In genomic region chr6:56242343-56242742, GRCh38 we compare ENCODE assay signal across 15 cellular contexts.
A peak's percentile ranks its signal among the peaks of the same experiment; 100 is the strongest.
DNase-seq lines count a peak whose midpoint lies in the region; ATAC-seq and TF ChIP-seq lines count a peak whose summit lies in the region.
"Had no signal": no experiment of that assay in that cellular context is flagged by ENCODE, and none has a peak within 500 bp of the region (broad histone marks: within the 10 kb centered on the region; RNA-seq: fewer than 3 reads in every experiment).

No MANE protein-coding gene starts in this region.

- no peaks in the 10 kb centered on the region for H3K27me3 ChIP-seq in RWPE2 (ENCODE audit: insufficient read depth, poor library complexity, severe bottlenecking)
- H3K27me3 ChIP-seq: brain microvascular endothelial cell had no signal

- ATAC-seq in RWPE2 (ENCODE audit: low read depth) (peak; percentile 59; the same call in 2 of the 3 replicates), GM21619 (IDR thresholded peaks at IDR 0.05; ENCODE audit: unreplicated experiment) (no peak), GM19463 (IDR thresholded peaks at IDR 0.05; ENCODE audit: unreplicated experiment) (no peak), HG02571 (IDR thresholded peaks at IDR 0.05; ENCODE audit: unreplicated experiment) (no peak)
- ATAC-seq: left ventricle myocardium superior had no signal

- no peaks in the 10 kb centered on the region for H3K36me3 ChIP-seq in RWPE2 (ENCODE audit: low read depth)
- H3K36me3 ChIP-seq: brain microvascular endothelial cell had no signal

- H3K27ac ChIP-seq in RWPE2 (ENCODE audit: poor library complexity, severe bottlenecking): no peak overlapping the region
- H3K27ac ChIP-seq: brain microvascular endothelial cell, SK-N-MC had no signal

- TF ChIP-seq CTCF in RWPE2 (IDR thresholded peaks at IDR 0.05; ENCODE audit: poor library complexity, severe bottlenecking) (no peak), foreskin fibroblast (IDR thresholded peaks at IDR 0.05; ENCODE audit: low read depth, low read length) (no peak)

- H3K4me3 ChIP-seq in RWPE2 (ENCODE audit: severe bottlenecking): no peak overlapping the region
- H3K4me3 ChIP-seq in foreskin fibroblast (ENCODE audit: low read depth in 1 of 2, low read length in 2 of 2): no peak overlapping the region
- H3K4me3 ChIP-seq: SK-N-MC had no signal

- DNase-seq in NCI-H1105 (lab: John Stamatoyannopoulos, UW) (peak; percentile 67), RWPE2 (ENCODE audit: low spot score) (no peak), foreskin fibroblast (peak; percentile 60 to 81), superior temporal gyrus (ENCODE audit: extremely low spot score) (peak; percentile 38)
- DNase-seq: brain microvascular endothelial cell; CD4-positive, CD25-positive, alpha-beta regulatory T cell; GOT3; left ventricle myocardium superior; NCI-H1694 treated with DMSO at 0.1 percent for 48 hours; nephron progenitor cell; stimulated activated naive CD4-positive, alpha-beta T cell treated with Interleukin-2 at 50 U/mL for 16 hours had no signal

- H3K4me1 ChIP-seq in RWPE2 (ENCODE audit: insufficient read depth, poor library complexity, severe bottlenecking): peaks cover 32% of the 10 kb centered on the region

- no peaks in the 10 kb centered on the region for H3K9me3 ChIP-seq in RWPE2 (ENCODE audit: severe bottlenecking)
